8 cellular contexts compared by ENCODE assay signal in the genomic region with DNA sequence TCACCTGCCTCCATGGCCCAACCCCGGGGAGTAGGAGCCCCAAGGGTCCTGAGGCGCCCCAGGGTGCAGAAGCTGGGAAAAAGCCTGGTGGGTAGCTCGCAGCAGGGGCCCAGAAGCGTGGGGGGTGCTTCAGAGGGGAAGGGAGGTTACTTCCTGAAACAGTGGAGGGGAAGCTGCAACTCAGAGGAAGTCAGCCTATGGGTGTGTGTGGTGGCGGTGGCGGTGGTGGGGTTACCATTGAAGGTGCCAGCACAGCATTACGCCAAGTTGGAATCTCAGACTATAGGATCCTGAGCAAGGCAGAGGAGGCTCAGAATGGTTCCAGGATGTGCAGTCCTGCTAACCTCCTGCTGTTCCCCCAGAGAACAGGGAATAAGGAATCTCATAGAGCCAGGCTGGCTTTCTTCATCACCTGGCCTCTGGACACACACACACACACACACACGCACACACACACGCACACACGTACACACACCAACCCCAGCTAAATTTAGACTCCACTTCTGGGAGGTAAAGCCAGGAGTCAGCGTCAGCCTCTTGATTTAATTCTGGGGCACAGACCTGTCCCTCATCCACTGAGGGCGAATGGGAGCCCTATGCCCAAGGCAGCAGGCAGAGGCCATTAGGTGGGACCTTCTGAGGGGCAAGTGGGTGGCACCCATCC. TPM values are rescaled to one million over a fixed set of nuclear protein-coding genes. Genes with fewer than 3 reads are reported as not detected.
DNase-seq lines count a peak whose midpoint lies in the region; ATAC-seq and TF ChIP-seq lines count a peak whose summit lies in the region.

No MANE protein-coding gene starts in this region.

- H3K4me3 ChIP-seq in cardiac muscle cell (peak overlapping the region; percentile 99), retinal pigment epithelial cell (ENCODE audit: low read length) (peak overlapping the region; percentile 80)

- no peaks in the 10 kb centered on the region for H3K27me3 ChIP-seq in cardiac muscle cell

- H3K27ac ChIP-seq in cardiac muscle cell, result peak overlapping the region; percentile 90

- DNase-seq in AG20443 (ENCODE audit: low spot score) (peak; percentile 38), SIG-M5 (lab: John Stamatoyannopoulos, UW) (peak; percentile 90), cardiac muscle cell (ENCODE audit: low read depth in 1 of 2, low spot score in 1 of 2) (peak; percentile 56 to 77), retinal pigment epithelial cell (ENCODE audit: low read depth) (no peak), SHP77 treated with DMSO at 0.1 percent for 48 hours (lab: John Stamatoyannopoulos, UW) (no peak), middle frontal gyrus (ENCODE audit: extremely low spot score, low spot score) (no peak)
- DNase-seq in activated naive CD4-positive, alpha-beta T cell treated with anti-CD3 and anti-CD28 coated beads for 36 hours, result peak; percentile 84

- peaks cover 28% of the 10 kb centered on the region for H3K36me3 Mint-ChIP-seq in activated naive CD4-positive, alpha-beta T cell treated with anti-CD3 and anti-CD28 coated beads for 36 hours (ENCODE audit: low read depth)

- TF ChIP-seq CTCF in cardiac muscle cell (IDR thresholded peaks at IDR 0.05; ENCODE audit: low read depth, low read length) (no peak), retinal pigment epithelial cell (conservative IDR thresholded peaks at IDR 0.05; ENCODE audit: low read depth, low read length) (no peak)

- H3K4me1 Mint-ChIP-seq in activated naive CD4-positive, alpha-beta T cell treated with anti-CD3 and anti-CD28 coated beads for 36 hours (ENCODE audit: low read depth), result peaks cover 21% of the 10 kb centered on the region

- CTCF ChIA-PET in activated naive CD4-positive, alpha-beta T cell treated with anti-CD3 and anti-CD28 coated beads for 36 hours (lab: Charles Lee), result interaction anchor here (0.7 to 3.4 kb wide), 14 partner anchors 11 to 383 kb away, joined by 3 to 19 read pairs (median 4); partner anchors contain the start of genes GATAD2B, RAB13 and SLC39A1

- peaks cover 30% of the 10 kb centered on the region for H3K36me3 ChIP-seq in cardiac muscle cell

- no peaks in the 10 kb centered on the region for H3K9me3 Mint-ChIP-seq in activated naive CD4-positive, alpha-beta T cell treated with anti-CD3 and anti-CD28 coated beads for 36 hours

- H3K4me1 ChIP-seq in cardiac muscle cell (ENCODE audit: low read depth), result peaks cover 5% of the 10 kb centered on the region

- H3K9me3 ChIP-seq in cardiac muscle cell (ENCODE audit: low read depth), result no peaks in the 10 kb centered on the region

- H3K4me3 Mint-ChIP-seq in activated naive CD4-positive, alpha-beta T cell treated with anti-CD3 and anti-CD28 coated beads for 36 hours, result peak overlapping the region; percentile 92

- ATAC-seq in GM21723 (IDR thresholded peaks at IDR 0.05; ENCODE audit: unreplicated experiment), result peak; percentile 11

- peak overlapping the region; percentile 95 for H3K27ac Mint-ChIP-seq in activated naive CD4-positive, alpha-beta T cell treated with anti-CD3 and anti-CD28 coated beads for 36 hours

- no peaks in the 10 kb centered on the region for H3K27me3 Mint-ChIP-seq in activated naive CD4-positive, alpha-beta T cell treated with anti-CD3 and anti-CD28 coated beads for 36 hours (ENCODE audit: low read depth)

- intact Hi-C loops in activated naive CD4-positive, alpha-beta T cell treated with anti-CD3 and anti-CD28 coated beads for 36 hours (cut with micrococcal nuclease), result loop anchor here (1.0 to 2.0 kb wide), 6 partner anchors 13 to 274 kb away; partner anchors contain the start of genes CRTC2, ILF2, RAB13 and RPS27

RNA-seq across cellular contexts. Expression of gene DENND4B, which starts 1.3 kb away (rescaled TPM):
- 100 to 1,000 TPM; 124 to 130 TPM for total RNA-seq in activated naive CD4-positive, alpha-beta T cell treated with anti-CD3 and anti-CD28 coated beads for 36 hours
- total RNA-seq in cardiac muscle cell, result 31.3 and 42.3 TPM in 2 replicates
- 48.1 and 61.2 TPM in 2 replicates for polyA plus RNA-seq in cardiac muscle cell

RNA-seq across cellular contexts. Expression of gene CRTC2, which starts 13.1 kb away (rescaled TPM):
- 10 to 100 TPM; 72.6 to 83.0 TPM for total RNA-seq in activated naive CD4-positive, alpha-beta T cell treated with anti-CD3 and anti-CD28 coated beads for 36 hours
- total RNA-seq in cardiac muscle cell, result 11.9 and 17.9 TPM in 2 replicates
- 24.8 and 34.4 TPM in 2 replicates for polyA plus RNA-seq in cardiac muscle cell

RNA-seq across cellular contexts. Expression of gene SLC39A1, which starts 18.1 kb away (rescaled TPM):
- total RNA-seq in activated naive CD4-positive, alpha-beta T cell treated with anti-CD3 and anti-CD28 coated beads for 36 hours, result 10 to 100 TPM; 51.0 to 52.1 TPM
- 75.8 and 83.4 TPM in 2 replicates for total RNA-seq in cardiac muscle cell
- 71.2 and 72.6 TPM in 2 replicates for polyA plus RNA-seq in cardiac muscle cell

RNA-seq across cellular contexts. Expression of gene CREB3L4, which starts 22.4 kb away (rescaled TPM):
- total RNA-seq in activated naive CD4-positive, alpha-beta T cell treated with anti-CD3 and anti-CD28 coated beads for 36 hours, result 1 to 10 TPM; 5.6 to 7.4 TPM
- total RNA-seq in cardiac muscle cell, result 34.0 and 49.5 TPM in 2 replicates
- 25.3 and 31.5 TPM in 2 replicates for polyA plus RNA-seq in cardiac muscle cell

RNA-seq across cellular contexts. Expression of gene GATAD2B, which starts 22.5 kb away (rescaled TPM):
- total RNA-seq in activated naive CD4-positive, alpha-beta T cell treated with anti-CD3 and anti-CD28 coated beads for 36 hours, result 10 to 100 TPM; 69.0 to 70.2 TPM
- total RNA-seq in cardiac muscle cell, result 10.8 and 19.6 TPM in 2 replicates
- polyA plus RNA-seq in cardiac muscle cell, result 8.1 and 11.8 TPM in 2 replicates

Comparison
In these comparisons a context has a peak if more than half of its experiments do, and no peak if none do; other contexts are left out.
1. DNase-seq: peak in AG20443 (single experiment), SIG-M5 (single experiment), activated naive CD4-positive, alpha-beta T cell treated with anti-CD3 and anti-CD28 coated beads for 36 hours (single experiment) and cardiac muscle cell (2 of 2); none in retinal pigment epithelial cell (single experiment), SHP77 treated with DMSO at 0.1 percent for 48 hours (single experiment) and middle frontal gyrus (single experiment).